ENCODE assay signal across 22 cellular contexts in the genomic region with DNA sequence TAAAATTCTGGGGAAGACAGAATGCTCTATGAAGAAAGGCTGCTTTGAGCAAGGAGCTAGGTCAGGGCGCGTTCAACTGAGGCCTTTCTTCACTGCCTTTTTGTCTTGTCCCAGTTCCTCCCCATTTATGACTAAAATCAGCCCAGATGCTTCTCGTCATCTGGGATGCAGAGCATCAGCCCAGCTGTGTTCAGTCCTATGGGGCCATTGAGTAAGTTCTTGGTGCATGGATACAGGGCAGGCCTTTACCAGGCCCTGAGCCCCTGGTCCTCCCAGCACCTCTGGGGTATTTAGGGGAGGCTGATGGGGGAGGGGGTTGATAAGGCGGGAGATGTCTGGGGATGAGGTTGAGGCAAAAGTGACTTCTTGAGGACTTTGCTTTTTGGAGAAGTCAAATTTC. TPM values are rescaled to one million over a fixed set of nuclear protein-coding genes. Genes with fewer than 3 reads are reported as not detected.
DNase-seq lines count a peak whose midpoint lies in the region; ATAC-seq and TF ChIP-seq lines count a peak whose summit lies in the region.
"Had no signal": no experiment of that assay in that cellular context is flagged by ENCODE, and none has a peak within 500 bp of the region (broad histone marks: within the 10 kb centered on the region; RNA-seq: fewer than 3 reads in every experiment).

No MANE protein-coding gene starts in this region.

- peak; percentile 46 for DNase-seq in activated CD8-positive, alpha-beta memory T cell treated with anti-CD3 and anti-CD28 coated beads for 24 hours
- DNase-seq in activated CD8-positive, alpha-beta memory T cell treated with anti-CD3 and anti-CD28 coated beads, Interleukin-2, amount 50 U/mL, for 4 hours: no peak
- no peak for DNase-seq in CD4-positive, CD25-positive, alpha-beta regulatory T cell
- DNase-seq in activated naive CD8-positive, alpha-beta T cell treated with anti-CD3 and anti-CD28 coated beads, Interleukin-2, amount 50 U/mL, for 24 hours: no peak
- DNase-seq in left lung: no peak
- DNase-seq in stimulated activated CD8-positive, alpha-beta memory T cell treated with anti-CD3 and anti-CD28 coated beads, Interleukin-4, amount 100 ng/mL, for 48 hours: no peak
- DNase-seq in activated CD4-positive, CD25-positive, alpha-beta regulatory T cell treated with anti-CD3 and anti-CD28 coated beads, Interleukin-2, amount 50 U/mL, for 72 hours: no peak
- DNase-seq in activated CD4-positive, alpha-beta T cell treated with anti-CD3 and anti-CD28 coated beads, Interleukin-2, amount 50 U/mL, for 48 hours: no peak
- DNase-seq: activated effector memory CD4-positive, alpha-beta T cell treated with anti-CD3 and anti-CD28 coated beads, Interleukin-2, amount 50 U/mL, for 16 hours; COR-L47; dorsolateral prefrontal cortex; foreskin fibroblast; retina; spleen; stimulated activated CD4-positive, alpha-beta T cell treated with anti-CD3 and anti-CD28 coated beads, Interleukin-4, amount 100 ng/mL, for 1 hour had no signal

- TF ChIP-seq CTCF in left lung (IDR thresholded peaks at IDR 0.05): no peak

- H3K36me3 Mint-ChIP-seq in CD4-positive, CD25-positive, alpha-beta regulatory T cell: peaks cover 39% of the 10 kb centered on the region
- peaks cover 63% of the 10 kb centered on the region for H3K36me3 Mint-ChIP-seq in activated naive CD8-positive, alpha-beta T cell treated with anti-CD3 and anti-CD28 coated beads, Interleukin-2, amount 50 U/mL, for 24 hours (ENCODE audit: low read depth)

- no peaks in the 10 kb centered on the region for H3K27me3 Mint-ChIP-seq in CD4-positive, CD25-positive, alpha-beta regulatory T cell
- no peaks in the 10 kb centered on the region for H3K27me3 Mint-ChIP-seq in activated naive CD8-positive, alpha-beta T cell treated with anti-CD3 and anti-CD28 coated beads, Interleukin-2, amount 50 U/mL, for 24 hours
- H3K27me3 Mint-ChIP-seq: type B pancreatic cell had no signal

- peaks cover 21% of the 10 kb centered on the region for H3K4me1 ChIP-seq in CD4-positive, CD25-positive, alpha-beta regulatory T cell (ENCODE audit: control insufficient read depth, insufficient read depth, low read length, poor library complexity, severe bottlenecking)
- H3K4me1 ChIP-seq in left lung: peaks cover 29 to 69% of the 10 kb centered on the region in 2 donors

- no peak overlapping the region for H3K27ac ChIP-seq in CD4-positive, CD25-positive, alpha-beta regulatory T cell (ENCODE audit: insufficient read depth, low read length, poor library complexity, severe bottlenecking)
- H3K27ac ChIP-seq in left lung: peak overlapping the region; percentile 28 to 61
- H3K27ac ChIP-seq: cardiac muscle cell, hepatocyte had no signal

- no peak overlapping the region for H3K4me3 ChIP-seq in CD4-positive, CD25-positive, alpha-beta regulatory T cell (ENCODE audit: low read depth, low read length)
- H3K4me3 ChIP-seq in left lung: no peak overlapping the region
- H3K4me3 ChIP-seq: cardiac muscle cell, dorsolateral prefrontal cortex, hepatocyte, lung, spleen had no signal

- peak overlapping the region in 2 of 3 donors; percentile 47 to 59 for H3K27ac Mint-ChIP-seq in CD4-positive, CD25-positive, alpha-beta regulatory T cell
- H3K27ac Mint-ChIP-seq in activated naive CD8-positive, alpha-beta T cell treated with anti-CD3 and anti-CD28 coated beads, Interleukin-2, amount 50 U/mL, for 24 hours: peak overlapping the region; percentile 33
- H3K27ac Mint-ChIP-seq: type B pancreatic cell had no signal

- no peaks in the 10 kb centered on the region for H3K27me3 ChIP-seq in CD4-positive, CD25-positive, alpha-beta regulatory T cell (ENCODE audit: control insufficient read depth, insufficient read depth, low read length)
- H3K27me3 ChIP-seq in left lung: no peaks in the 10 kb centered on the region
- H3K27me3 ChIP-seq: cardiac muscle cell, dorsolateral prefrontal cortex, hepatocyte, spleen had no signal

- no peak for ATAC-seq in CD4-positive, CD25-positive, alpha-beta regulatory T cell (ENCODE audit: low read depth in 2 of 2)
- ATAC-seq in activated naive CD8-positive, alpha-beta T cell treated with anti-CD3 and anti-CD28 coated beads, Interleukin-2, amount 50 U/mL, for 24 hours: no peak
- ATAC-seq in left lung: no peak
- ATAC-seq: Panc1, WTC11 had no signal

- peaks cover 30 to 73% (median 57%) of the 10 kb centered on the region in 4 donors for H3K4me1 Mint-ChIP-seq in CD4-positive, CD25-positive, alpha-beta regulatory T cell
- peaks cover 91% of the 10 kb centered on the region for H3K4me1 Mint-ChIP-seq in activated naive CD8-positive, alpha-beta T cell treated with anti-CD3 and anti-CD28 coated beads, Interleukin-2, amount 50 U/mL, for 24 hours
- H3K4me1 Mint-ChIP-seq: WTC11 had no signal

- H3K36me3 ChIP-seq in CD4-positive, CD25-positive, alpha-beta regulatory T cell (ENCODE audit: control insufficient read depth, insufficient read depth, low read length): peaks cover 61% of the 10 kb centered on the region
- H3K36me3 ChIP-seq in left lung: peaks cover 0 to 95% of the 10 kb centered on the region in 2 donors

- no peaks in the 10 kb centered on the region for H3K9me3 Mint-ChIP-seq in CD4-positive, CD25-positive, alpha-beta regulatory T cell
- H3K9me3 Mint-ChIP-seq in activated naive CD8-positive, alpha-beta T cell treated with anti-CD3 and anti-CD28 coated beads, Interleukin-2, amount 50 U/mL, for 24 hours: no peaks in the 10 kb centered on the region
- H3K9me3 Mint-ChIP-seq: T-helper 2 cell treated with Interferon-gamma antibody and Interleukin-4, amounts not matched to agents 5 μg/mL and 100 μg/mL, for 36 hours; type B pancreatic cell; WTC11 had no signal

- intact Hi-C loops in left lung (cut with DNase I): no loop called here

- H3K9me3 ChIP-seq in CD4-positive, CD25-positive, alpha-beta regulatory T cell (ENCODE audit: control insufficient read depth in 2 of 2, low read length in 2 of 2): no peaks in the 10 kb centered on the region
- no peaks in the 10 kb centered on the region for H3K9me3 ChIP-seq in left lung
- H3K9me3 ChIP-seq: spleen had no signal

- H3K4me3 Mint-ChIP-seq in CD4-positive, CD25-positive, alpha-beta regulatory T cell: no peak overlapping the region
- no peak overlapping the region for H3K4me3 Mint-ChIP-seq in activated naive CD8-positive, alpha-beta T cell treated with anti-CD3 and anti-CD28 coated beads, Interleukin-2, amount 50 U/mL, for 24 hours
- H3K4me3 Mint-ChIP-seq: T-helper 2 cell treated with Interferon-gamma antibody and Interleukin-4, amounts not matched to agents 5 μg/mL and 100 μg/mL, for 36 hours; type B pancreatic cell; WTC11 had no signal

RNA-seq across cellular contexts. Expression of a gene that starts 55.7 kb away (rescaled TPM):
- total RNA-seq in CD4-positive, CD25-positive, alpha-beta regulatory T cell: 76.3 TPM
- 10 to 100 TPM; 27.1 to 34.3 (median 30.3) TPM for polyA plus RNA-seq in CD4-positive, CD25-positive, alpha-beta regulatory T cell
- total RNA-seq in left lung: 10 to 100 TPM; 70.7 to 98.6 TPM
